ENCODE assay signal across 8 cellular contexts in genomic region chr18:55781481-55781957, GRCh38.
DNase-seq lines count a peak whose midpoint lies in the region; ATAC-seq and TF ChIP-seq lines count a peak whose summit lies in the region.

No MANE protein-coding gene starts in this region.

- H3K4me2 ChIP-seq in PC-3 (ENCODE audit: low read length) (0 out of 2 replicates have a peak overlapping the region, but pooled peaks have one; percentile 27), neural progenitor cell (peak overlapping the region; percentile 83)

- no peaks in the 10 kb centered on the region for H3F3A ChIP-seq in PC-3 (ENCODE audit: low read length, unreplicated experiment)
- peaks cover 52% of the 10 kb centered on the region for H3F3A ChIP-seq in neural progenitor cell (ENCODE audit: low read depth)

- H3K9ac ChIP-seq in PC-3 (ENCODE audit: low read length) (no peak overlapping the region), neural progenitor cell (no peak overlapping the region)

- H3K36me3 Mint-ChIP-seq in neural progenitor cell, result no peaks in the 10 kb centered on the region

- POLR2A ChIA-PET in AG04450 (lab: Yijun Ruan, JAX) (interaction anchor here (0.7 kb wide), 1 partner anchor 192 kb away, joined by 3 read pairs; no protein-coding TSS in a partner anchor), PC-3 (lab: Charles Lee; ENCODE audit: unreplicated experiment) (no interaction called here)

- 0 out of 2 replicates have a peak overlapping the region, but pooled peaks have one; percentile 32 for H2AFZ ChIP-seq in PC-3 (ENCODE audit: low read length)
- peak overlapping the region; percentile 52 for H2AFZ ChIP-seq in neural progenitor cell (replicated peaks)

- H3K27ac ChIP-seq in AG04450 (ENCODE audit: low read depth, low read length), result no peak overlapping the region
- no peak overlapping the region for H3K27ac ChIP-seq in HL-60 (replicated peaks)
- no peak overlapping the region for H3K27ac ChIP-seq in PC-3 (ENCODE audit: low read length)
- peak overlapping the region; percentile 47 for H3K27ac ChIP-seq in neural progenitor cell

- peaks cover 23% of the 10 kb centered on the region for H3K27me3 Mint-ChIP-seq in neural progenitor cell (ENCODE audit: insufficient read depth, low read depth)

- BruUV-seq in PC-3 (replicated peaks; lab: Mats Ljungman, UMichigan), result no TSS peak

- H3K4me1 Mint-ChIP-seq in neural progenitor cell, result peaks cover 36% of the 10 kb centered on the region

- peak; percentile 71 for ATAC-seq in PC-3
- ATAC-seq in HG02970 (IDR thresholded peaks at IDR 0.05; ENCODE audit: low FRiP score, unreplicated experiment), result no peak
- ATAC-seq in HG03095 (IDR thresholded peaks at IDR 0.05; ENCODE audit: unreplicated experiment), result no peak

- H3K9me3 Mint-ChIP-seq in neural progenitor cell, result no peaks in the 10 kb centered on the region

- H3K4me3 Mint-ChIP-seq in neural progenitor cell, result peak overlapping the region; percentile 80

- H3K36me3 ChIP-seq in PC-3 (ENCODE audit: low read depth, low read length), result no peaks in the 10 kb centered on the region
- no peaks in the 10 kb centered on the region for H3K36me3 ChIP-seq in neural progenitor cell

- peaks cover 9% of the 10 kb centered on the region; the same call in 1 of the 2 replicates for H3K4me1 ChIP-seq in PC-3 (ENCODE audit: insufficient read depth, low read length)
- peaks cover 44% of the 10 kb centered on the region for H3K4me1 ChIP-seq in neural progenitor cell

- H3K4me3 ChIP-seq in AG04450 (ENCODE audit: low read depth, low read length) (no peak overlapping the region), HL-60 (replicated peaks; ENCODE audit: insufficient read depth, low read length) (no peak overlapping the region), PC-3 (ENCODE audit: low read length) (no peak overlapping the region), fibroblast of the aortic adventitia (ENCODE audit: low read depth, low read length) (no peak overlapping the region), neural progenitor cell (no peak overlapping the region)

- DNase-seq in AG04450 (ENCODE audit: low read depth, low spot score), result no peak
- peak in 1 of 2 experiments; percentile 31 for DNase-seq in HL-60 (ENCODE audit: low read depth in 1 of 2, low spot score in 1 of 2)
- DNase-seq in PC-3, result peak; percentile 69
- peak; percentile 77 for DNase-seq in fibroblast of the aortic adventitia (ENCODE audit: low read depth)
- DNase-seq in neural progenitor cell (ENCODE audit: low spot score), result peak; percentile 72
- DNase-seq in RKO (ENCODE audit: low spot score), result no peak

- H3K79me2 ChIP-seq in PC-3 (ENCODE audit: low read length) (no peaks in the 10 kb centered on the region), neural progenitor cell (ENCODE audit: low read depth) (no peaks in the 10 kb centered on the region)

- intact Hi-C loops in PC-3 (cut with micrococcal nuclease), result loop anchor here (1.0 to 5.0 kb wide), 7 partner anchors 193 to 796 kb away; partner anchors contain the start of gene TCF4

- H3K27me3 ChIP-seq in AG04450 (ENCODE audit: control insufficient read depth, insufficient read depth, low read length) (no peaks in the 10 kb centered on the region), HL-60 (ENCODE audit: insufficient read depth, poor library complexity, severe bottlenecking) (peaks cover 34% of the 10 kb centered on the region), PC-3 (ENCODE audit: low read length) (no peaks in the 10 kb centered on the region), neural progenitor cell (no peaks in the 10 kb centered on the region)

- no peaks in the 10 kb centered on the region for H3K9me3 ChIP-seq in AG04450 (ENCODE audit: control insufficient read depth, insufficient read depth, low read length)
- no peaks in the 10 kb centered on the region for H3K9me3 ChIP-seq in PC-3 (ENCODE audit: low read length)
- H3K9me3 ChIP-seq in neural progenitor cell (ENCODE audit: low read depth), result no peaks in the 10 kb centered on the region

- CTCF ChIA-PET in AG04450 (lab: Charles Lee) (interaction anchor here (0.6 to 3.3 kb wide), 19 partner anchors 9 to 795 kb away, joined by 3 to 23 read pairs (median 4); no protein-coding TSS in a partner anchor), PC-3 (lab: Charles Lee) (interaction anchor here (0.6 to 0.9 kb wide), 9 partner anchors 13 to 548 kb away, joined by 3 to 8 read pairs (median 3); no protein-coding TSS in a partner anchor)

- H4K20me1 ChIP-seq in PC-3 (ENCODE audit: low read length) (no peaks in the 10 kb centered on the region), neural progenitor cell (ENCODE audit: low read depth) (no peaks in the 10 kb centered on the region)

- no peaks in the 10 kb centered on the region for H3K9me2 ChIP-seq in PC-3 (replicated peaks; ENCODE audit: low read length)

- TF ChIP-seq CTCF in AG04450 (IDR thresholded peaks at IDR 0.05; ENCODE audit: low read depth, low read length), result peak; percentile 82
- TF ChIP-seq CTCF in HL-60 (IDR thresholded peaks at IDR 0.05; ENCODE audit: insufficient read depth, low read length), result peak; percentile 12
- peak; percentile 89 for TF ChIP-seq CTCF in PC-3 (conservative IDR thresholded peaks at IDR 0.05; ENCODE audit: low read depth, low read length)
- TF ChIP-seq CTCF in fibroblast of the aortic adventitia (IDR thresholded peaks at IDR 0.05; ENCODE audit: insufficient read depth, low read length), result peak; percentile 81
- peak; percentile 80 for TF ChIP-seq CTCF in neural progenitor cell (IDR thresholded peaks at IDR 0.05)

- no peak overlapping the region for H3K27ac Mint-ChIP-seq in neural progenitor cell

Comparison
In these comparisons a context has a peak if more than half of its experiments do, and no peak if none do; other contexts are left out.
1. DNase-seq: peak in PC-3 (single experiment), fibroblast of the aortic adventitia (single experiment) and neural progenitor cell (single experiment); none in AG04450 (single experiment) and RKO (single experiment).
2. CTCF ChIP-seq: peak in every context shown above with its lines; median percentile 89 in PC-3; 82 in AG04450; 81 in fibroblast of the aortic adventitia; 80 in neural progenitor cell; 12 in HL-60.